9 cellular contexts compared by ENCODE assay signal in the genomic region with DNA sequence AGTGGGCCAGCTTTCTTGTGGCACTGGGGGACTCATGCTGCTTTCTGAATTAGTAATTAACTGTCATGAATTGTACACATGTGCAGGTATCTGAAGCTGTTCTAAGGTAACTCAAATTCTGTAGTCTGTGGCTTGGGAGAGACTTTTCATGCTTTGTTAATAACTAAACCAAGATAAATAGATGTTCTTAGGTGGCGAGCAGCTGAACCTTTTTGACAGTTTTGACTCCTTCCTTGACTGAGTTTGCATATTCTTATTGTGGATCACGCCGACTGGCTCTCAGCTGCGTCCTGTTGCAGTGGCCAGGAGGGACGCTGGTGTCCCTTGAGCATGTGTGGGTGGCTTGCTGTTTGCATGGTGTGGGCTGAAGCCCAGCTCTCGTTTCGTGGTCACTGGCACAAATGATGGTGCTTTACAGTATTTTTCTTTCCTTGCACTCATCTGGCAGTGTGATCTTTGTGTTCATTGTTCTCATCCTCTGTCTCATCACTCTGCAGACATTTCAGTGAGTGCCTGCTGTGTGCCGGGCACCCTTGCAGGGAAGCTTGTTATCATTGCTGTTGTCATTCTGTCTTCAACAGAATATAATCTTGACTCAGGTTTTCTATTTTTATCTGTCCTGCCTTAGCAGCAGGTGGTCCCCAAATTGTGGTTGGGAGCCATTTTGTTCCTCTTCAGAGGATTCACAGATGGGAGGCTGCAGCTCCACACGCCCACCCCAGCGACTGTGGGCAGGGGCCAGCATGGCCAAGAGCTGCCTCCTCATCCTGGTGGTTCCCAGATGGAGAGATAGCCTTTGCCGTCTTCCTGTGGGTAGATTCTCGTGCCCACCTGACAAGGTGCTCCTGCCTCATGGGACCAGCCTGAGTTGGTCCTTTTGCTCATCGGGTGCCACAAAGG. TPM values are rescaled to one million over a fixed set of nuclear protein-coding genes. Genes with fewer than 3 reads are reported as not detected.
DNase-seq lines count a peak whose midpoint lies in the region; ATAC-seq and TF ChIP-seq lines count a peak whose summit lies in the region.
"Had no signal": no experiment of that assay in that cellular context is flagged by ENCODE, and none has a peak within 500 bp of the region (broad histone marks: within the 10 kb centered on the region; RNA-seq: fewer than 3 reads in every experiment).

No MANE protein-coding gene starts in this region.

- no peaks in the 10 kb centered on the region for H3K36me3 ChIP-seq in Karpas-422 (ENCODE audit: insufficient read depth, low read length)
- H3K36me3 ChIP-seq in CD8-positive, alpha-beta T cell (ENCODE audit: insufficient read depth, low read length): no peaks in the 10 kb centered on the region
- no peaks in the 10 kb centered on the region for H3K36me3 ChIP-seq in naive thymus-derived CD4-positive, alpha-beta T cell (ENCODE audit: control insufficient read depth in 2 of 3, insufficient read depth in 3 of 3, low read length in 3 of 3)

- no peaks in the 10 kb centered on the region for H3K27me3 Mint-ChIP-seq in immature natural killer cell (ENCODE audit: low read depth in 3 of 3)
- no peaks in the 10 kb centered on the region for H3K27me3 Mint-ChIP-seq in CD8-positive, alpha-beta T cell (ENCODE audit: low read depth)
- H3K27me3 Mint-ChIP-seq in naive thymus-derived CD4-positive, alpha-beta T cell: no peaks in the 10 kb centered on the region

- peaks cover 13% of the 10 kb centered on the region for H3K4me1 ChIP-seq in Karpas-422 (ENCODE audit: low read length)
- peaks cover 10% of the 10 kb centered on the region for H3K4me1 ChIP-seq in CD8-positive, alpha-beta T cell (ENCODE audit: insufficient read depth, low read length)
- H3K4me1 ChIP-seq in naive thymus-derived CD4-positive, alpha-beta T cell (ENCODE audit: control insufficient read depth in 2 of 2, insufficient read depth in 2 of 2, low read length in 2 of 2): peaks cover 0 to 1% of the 10 kb centered on the region in 2 donors

- H4K20me1 ChIP-seq in Karpas-422 (ENCODE audit: insufficient read depth, low read depth, low read length): peaks cover 10% of the 10 kb centered on the region; the same call in 1 of the 2 replicates

- no peaks in the 10 kb centered on the region for H3K9me3 ChIP-seq in Karpas-422 (ENCODE audit: low read length)
- H3K9me3 ChIP-seq in CD8-positive, alpha-beta T cell (ENCODE audit: low read length): no peaks in the 10 kb centered on the region
- no peaks in the 10 kb centered on the region for H3K9me3 ChIP-seq in naive thymus-derived CD4-positive, alpha-beta T cell (ENCODE audit: control insufficient read depth in 2 of 3, low read length in 3 of 3)

- H3K9me3 Mint-ChIP-seq in immature natural killer cell: peaks cover 0 to 4% (median 0%) of the 10 kb centered on the region in 6 donors
- H3K9me3 Mint-ChIP-seq in CD8-positive, alpha-beta T cell: no peaks in the 10 kb centered on the region
- no peaks in the 10 kb centered on the region for H3K9me3 Mint-ChIP-seq in naive thymus-derived CD4-positive, alpha-beta T cell

- H3K4me3 Mint-ChIP-seq in immature natural killer cell: no peak overlapping the region
- no peak overlapping the region for H3K4me3 Mint-ChIP-seq in CD8-positive, alpha-beta T cell
- no peak overlapping the region for H3K4me3 Mint-ChIP-seq in naive thymus-derived CD4-positive, alpha-beta T cell

- H2AFZ ChIP-seq in Karpas-422 (ENCODE audit: low read length): no peak overlapping the region

- TF ChIP-seq CTCF in VCaP (conservative IDR thresholded peaks at IDR 0.05): no peak
- no peak for TF ChIP-seq CTCF in CD8-positive, alpha-beta T cell (IDR thresholded peaks at IDR 0.05)

- no peaks in the 10 kb centered on the region for H3K36me3 Mint-ChIP-seq in immature natural killer cell
- peaks cover 5% of the 10 kb centered on the region for H3K36me3 Mint-ChIP-seq in CD8-positive, alpha-beta T cell
- peaks cover 0 to 6% (median 0%) of the 10 kb centered on the region in 5 donors for H3K36me3 Mint-ChIP-seq in naive thymus-derived CD4-positive, alpha-beta T cell

- DNase-seq in GM19238 (ENCODE audit: insufficient read length, low spot score) (peak; percentile 59), Karpas-422 (no peak), immature natural killer cell (no peak)
- DNase-seq in CD8-positive, alpha-beta T cell: no peak
- no peak for DNase-seq in naive thymus-derived CD4-positive, alpha-beta T cell
- DNase-seq: activated CD4-positive, alpha-beta T cell treated with anti-CD3 and anti-CD28 coated beads for 4 hours had no signal

- H3K27me3 ChIP-seq in Karpas-422 (ENCODE audit: low read length): no peaks in the 10 kb centered on the region; the same call in 1 of the 2 replicates
- H3K27me3 ChIP-seq in CD8-positive, alpha-beta T cell (ENCODE audit: insufficient read depth, low read length): no peaks in the 10 kb centered on the region
- no peaks in the 10 kb centered on the region for H3K27me3 ChIP-seq in naive thymus-derived CD4-positive, alpha-beta T cell (ENCODE audit: control insufficient read depth in 2 of 2, insufficient read depth in 2 of 2, low read length in 2 of 2)

- peak; percentile 41 for TF ChIP-seq POLR2A in GM10847 (IDR thresholded peaks at IDR 0.05; ENCODE audit: extremely low read depth, insufficient read length)

- peaks cover 16 to 21% of the 10 kb centered on the region in 2 donors for H3K4me1 Mint-ChIP-seq in immature natural killer cell
- H3K4me1 Mint-ChIP-seq in CD8-positive, alpha-beta T cell (ENCODE audit: low read depth): peaks cover 15% of the 10 kb centered on the region
- H3K4me1 Mint-ChIP-seq in naive thymus-derived CD4-positive, alpha-beta T cell: peaks cover 5 to 22% (median 14%) of the 10 kb centered on the region in 7 donors

- H3K27ac Mint-ChIP-seq in immature natural killer cell: no peak overlapping the region
- no peak overlapping the region for H3K27ac Mint-ChIP-seq in CD8-positive, alpha-beta T cell
- H3K27ac Mint-ChIP-seq in naive thymus-derived CD4-positive, alpha-beta T cell: no peak overlapping the region

- no peak overlapping the region for H3K4me2 ChIP-seq in Karpas-422 (ENCODE audit: low read depth, low read length, poor library complexity, severe bottlenecking)

- H3K9ac ChIP-seq in Karpas-422 (ENCODE audit: low read length): no peak overlapping the region

- H3K79me2 ChIP-seq in Karpas-422 (ENCODE audit: low read length): no peaks in the 10 kb centered on the region

- H3K4me3 ChIP-seq in Karpas-422 (ENCODE audit: low read length): no peak overlapping the region
- H3K4me3 ChIP-seq in CD8-positive, alpha-beta T cell (ENCODE audit: low read depth, low read length): no peak overlapping the region
- H3K4me3 ChIP-seq in naive thymus-derived CD4-positive, alpha-beta T cell (ENCODE audit: low read length): no peak overlapping the region

- CTCF ChIA-PET in CD8-positive, alpha-beta T cell (lab: Charles Lee): interaction anchor here (0.6 kb wide), 1 partner anchor 144 kb away, joined by 4 read pairs; no protein-coding TSS in a partner anchor
- CTCF ChIA-PET in naive thymus-derived CD4-positive, alpha-beta T cell (lab: Charles Lee): no interaction called here

- H3K27ac ChIP-seq in VCaP: peak overlapping the region; percentile 13; the same call in 1 of the 2 replicates
- no peak overlapping the region for H3K27ac ChIP-seq in Karpas-422 (ENCODE audit: low read length)
- H3K27ac ChIP-seq in CD8-positive, alpha-beta T cell (ENCODE audit: low read depth, low read length): no peak overlapping the region
- H3K27ac ChIP-seq in naive thymus-derived CD4-positive, alpha-beta T cell (ENCODE audit: low read depth, low read length): no peak overlapping the region

- POLR2A ChIA-PET in CD8-positive, alpha-beta T cell (lab: Charles Lee): interaction anchor here (1.6 kb wide), 1 partner anchor 8 kb away, joined by 4 read pairs; no protein-coding TSS in a partner anchor
- POLR2A ChIA-PET in naive thymus-derived CD4-positive, alpha-beta T cell (lab: Charles Lee): no interaction called here

- ATAC-seq in HG02885 (IDR thresholded peaks at IDR 0.05; ENCODE audit: poor library complexity, unreplicated experiment): peak; percentile 42
- no peak for ATAC-seq in CD8-positive, alpha-beta T cell
- no peak for ATAC-seq in naive thymus-derived CD4-positive, alpha-beta T cell

- no peaks in the 10 kb centered on the region for H3K9me2 ChIP-seq in Karpas-422 (replicated peaks; ENCODE audit: insufficient read depth, low read length)

- intact Hi-C loops in CD8-positive, alpha-beta T cell (cut with DNase I, micrococcal nuclease): no loop called here
- intact Hi-C loops in naive thymus-derived CD4-positive, alpha-beta T cell (cut with micrococcal nuclease): no loop called here

RNA-seq across cellular contexts. Expression of a gene that starts 39.6 kb away (rescaled TPM):
- 13.2 and 15.7 TPM in 2 replicates for total RNA-seq in Karpas-422 (2014; rRNA removed; shearing (Covaris generic); ENCODE audit: low replicate concordance)
- 10 to 100 TPM; 55.0 to 80.1 (median 65.3) TPM for polyA plus RNA-seq in immature natural killer cell
- 10 to 100 TPM; 19.9 to 22.1 TPM for total RNA-seq in CD8-positive, alpha-beta T cell
- 10 to 100 TPM; 24.8 to 57.2 (median 51.0) TPM for total RNA-seq in naive thymus-derived CD4-positive, alpha-beta T cell
- 10 to 100 TPM; 30.6 to 36.6 TPM for polyA plus RNA-seq in naive thymus-derived CD4-positive, alpha-beta T cell

RNA-seq across cellular contexts. Expression of a gene that starts 59.7 kb away (rescaled TPM):
- not detected in 2 replicates for total RNA-seq in Karpas-422 (2014; rRNA removed; shearing (Covaris generic); ENCODE audit: low replicate concordance)
- under 1 TPM; 0.41 to 0.98 (median 0.51) TPM for polyA plus RNA-seq in immature natural killer cell
- 10 to 100 TPM; 24.7 to 25.6 TPM for total RNA-seq in CD8-positive, alpha-beta T cell
- 100 to 1,000 TPM in 1 of 5 experiments, 10 to 100 TPM in 4; 11.8 to 175 (median 27.1) TPM for total RNA-seq in naive thymus-derived CD4-positive, alpha-beta T cell
- 1 to 10 TPM; 3.2 to 8.2 TPM for polyA plus RNA-seq in naive thymus-derived CD4-positive, alpha-beta T cell

Comparison
In these comparisons a context has a peak if more than half of its experiments do, and no peak if none do; other contexts are left out.
1. RNA of a gene that starts 59.7 kb away (total RNA-seq): 11.8 to 175 TPM in naive thymus-derived CD4-positive, alpha-beta T cell and 24.7 to 25.6 TPM in CD8-positive, alpha-beta T cell; not detected in Karpas-422; every median in the first group is over 10 times any median in the second.